26 cellular contexts compared by ENCODE assay signal in genomic region chr1:221223281-221223680, GRCh38.
DNase-seq lines count a peak whose midpoint lies in the region; ATAC-seq, FAIRE-seq and TF ChIP-seq lines count a peak whose summit lies in the region.
"Had no signal": no experiment of that assay in that cellular context is flagged by ENCODE, and none has a peak within 500 bp of the region (broad histone marks: within the 10 kb centered on the region; RNA-seq: fewer than 3 reads in every experiment).

No MANE protein-coding gene starts in this region.

- no peak overlapping the region for H3K27ac ChIP-seq in HepG2 (ENCODE audit: extremely low read length, insufficient read depth, low read length)
- H3K27ac ChIP-seq in right lobe of liver, result no peak overlapping the region
- H3K27ac ChIP-seq: 22Rv1; BLaER1 treated with 17β-estradiol and CSF1 and Interleukin-3, amounts not matched to agents 10 nM and 100 nM; GM23248 had no signal

- in situ Hi-C loops in HepG2 (cut with HindIII; ENCODE audit: extremely low pct_ligation_motif_present, low pct_unique_long_range_greater_than_20kb), result no loop called here

- no peak for TF ChIP-seq POLR2A in HepG2 (IDR thresholded peaks at IDR 0.05; ENCODE audit: insufficient read depth in 1 of 2, low read depth in 2 of 2, low read length in 2 of 2)
- no peak for TF ChIP-seq POLR2A in right lobe of liver (IDR thresholded peaks at IDR 0.05)

- H3K36me3 ChIP-seq in HepG2 (replicated peaks in 1 of 2; ENCODE audit: control insufficient read depth in 1 of 2, insufficient read depth in 2 of 2, low read length in 2 of 2) (no peaks in the 10 kb centered on the region), right lobe of liver (no peaks in the 10 kb centered on the region)
- H3K36me3 ChIP-seq: BE2C; BLaER1 treated with 17β-estradiol and CSF1 and Interleukin-3, amounts not matched to agents 10 nM and 100 nM had no signal

- H3K4me1 Mint-ChIP-seq in WTC11, result peaks cover 7% of the 10 kb centered on the region
- no peaks in the 10 kb centered on the region for H3K4me1 Mint-ChIP-seq in immature natural killer cell
- H3K4me1 Mint-ChIP-seq: CD14-positive monocyte; CD8-positive, alpha-beta memory T cell had no signal

- no peak for TF ChIP-seq RAD21 in HepG2 (CRISPR knock-in tag; IDR thresholded peaks at IDR 0.05)

- 0% methylated on average over 2 of the region's 2 CpGs for WGBS in HepG2 (ENCODE audit: low lambda C conversion rate)
- 60% methylated on average over 2 of the region's 2 CpGs for WGBS in right lobe of liver (ENCODE audit: insufficient coverage, low coverage, low lambda C conversion rate, missing lambda C conversion rate)

- H3K9ac ChIP-seq in HepG2 (ENCODE audit: insufficient read depth, low read depth, low read length), result no peak overlapping the region
- H3K9ac ChIP-seq: BLaER1 treated with 17β-estradiol and CSF1 and Interleukin-3, amounts not matched to agents 10 nM and 100 nM; GM23248 had no signal

- H3K9me3 ChIP-seq in HepG2 (ENCODE audit: low read length), result peaks cover 5% of the 10 kb centered on the region
- peaks cover 0 to 9% (median 6%) of the 10 kb centered on the region in 4 donors for H3K9me3 ChIP-seq in right lobe of liver
- H3K9me3 ChIP-seq: BE2C had no signal

- no peak overlapping the region for H2AFZ ChIP-seq in HepG2 (ENCODE audit: low read length)
- H2AFZ ChIP-seq: GM23248 had no signal

- H3K27ac Mint-ChIP-seq in WTC11, result no peak overlapping the region
- no peak overlapping the region for H3K27ac Mint-ChIP-seq in immature natural killer cell
- H3K27ac Mint-ChIP-seq: CD14-positive monocyte; CD4-positive, alpha-beta T cell; CD8-positive, alpha-beta memory T cell; HFFc6 had no signal

- H4K20me1 ChIP-seq in HepG2 (ENCODE audit: insufficient read depth, low read length), result no peaks in the 10 kb centered on the region
- H4K20me1 ChIP-seq: BLaER1 treated with 17β-estradiol and CSF1 and Interleukin-3, amounts not matched to agents 10 nM and 100 nM had no signal

- CTCF ChIA-PET in HepG2 (lab: Yijun Ruan, JAX; ENCODE audit: low intra/inter-chr PET ratio, low total read pairs) (no interaction called here), WTC11 (lab: Charles Lee) (no interaction called here)

- ATAC-seq in HepG2, result no peak
- no peak for ATAC-seq in right lobe of liver
- no peak for ATAC-seq in WTC11
- no peak for ATAC-seq in HG03159 (IDR thresholded peaks at IDR 0.05; ENCODE audit: unreplicated experiment)

- FAIRE-seq in HepG2 (lab: Jason Lieb, UNC), result no peak
- FAIRE-seq: A204.1, G401.6, GM12892, GM19239, H1 had no signal

- DNase-seq in DMS53 (lab: John Stamatoyannopoulos, UW), result peak; percentile 11
- no peak for DNase-seq in DMS53 treated with DMSO at 0.1 percent for 48 hours (lab: John Stamatoyannopoulos, UW; ENCODE audit: unreplicated experiment)
- DNase-seq in HepG2 (ENCODE audit: low spot score), result no peak
- DNase-seq in right lobe of liver, result no peak
- no peak for DNase-seq in WTC11 (ENCODE audit: low spot score)
- DNase-seq in immature natural killer cell, result no peak
- DNase-seq: ACHN; AML-193; BE2C; CD4-positive, alpha-beta T cell; CD8-positive, alpha-beta memory T cell; DMS 273 treated with DMSO at 0.1 percent for 48 hours; DND-41; GM23248; H7; HCEC 1CT; HFFc6 had no signal

- no peaks in the 10 kb centered on the region for H3K79me2 ChIP-seq in HepG2 (ENCODE audit: insufficient read depth, low read length)

- peaks cover 25% of the 10 kb centered on the region for H3K27me3 Mint-ChIP-seq in WTC11 (ENCODE audit: low read depth)
- peaks cover 0 to 4% (median 0%) of the 10 kb centered on the region in 3 donors for H3K27me3 Mint-ChIP-seq in immature natural killer cell (ENCODE audit: low read depth in 3 of 3)
- H3K27me3 Mint-ChIP-seq: CD8-positive, alpha-beta memory T cell had no signal

- no TSS peak for BruUV-seq in HepG2 (replicated peaks; lab: Mats Ljungman, UMichigan)

- TF ChIP-seq CTCF in HepG2 (CRISPR knock-in tag; IDR thresholded peaks at IDR 0.05) (no peak), right lobe of liver (IDR thresholded peaks at IDR 0.05) (no peak), WTC11 (IDR thresholded peaks at IDR 0.05) (no peak)

- H3K4me1 ChIP-seq in HepG2 (ENCODE audit: insufficient read depth, low read length) (no peaks in the 10 kb centered on the region), right lobe of liver (no peaks in the 10 kb centered on the region)
- H3K4me1 ChIP-seq: BE2C; BLaER1 treated with 17β-estradiol and CSF1 and Interleukin-3, amounts not matched to agents 10 nM and 100 nM had no signal

- H3K9me3 Mint-ChIP-seq in WTC11 (peaks cover 35% of the 10 kb centered on the region), immature natural killer cell (peaks cover 0 to 26% (median 4%) of the 10 kb centered on the region in 6 donors)

- POLR2A ChIA-PET in HepG2 (lab: Yijun Ruan, JAX), result no interaction called here
- POLR2A ChIA-PET in WTC11 (lab: Charles Lee), result no interaction called here

- H3K27me3 ChIP-seq in HepG2 (ENCODE audit: control insufficient read depth in 1 of 2, insufficient read depth in 2 of 2, low read length in 2 of 2) (no peaks in the 10 kb centered on the region; a peak in 1 of 5 replicates), right lobe of liver (no peaks in the 10 kb centered on the region)
- H3K27me3 ChIP-seq: BE2C; BLaER1 treated with 17β-estradiol and CSF1 and Interleukin-3, amounts not matched to agents 10 nM and 100 nM had no signal

- no peak for TF ChIP-seq EP300 in HepG2 (IDR thresholded peaks at IDR 0.05; ENCODE audit: low read depth in 2 of 2, low read length in 2 of 2)
- TF ChIP-seq EP300 in HepG2 (CRISPR knock-in tag; IDR thresholded peaks at IDR 0.05; ENCODE audit: borderline replicate concordance), result no peak

- no peak overlapping the region for H3K4me2 ChIP-seq in HepG2 (ENCODE audit: low read depth, low read length)
- H3K4me2 ChIP-seq: BLaER1 treated with 17β-estradiol and CSF1 and Interleukin-3, amounts not matched to agents 10 nM and 100 nM had no signal

- H3K4me3 ChIP-seq in HepG2 (replicated peaks in 1 of 3; ENCODE audit: insufficient read depth in 1 of 3, low read depth in 2 of 3, low read length in 3 of 3) (no peak overlapping the region), right lobe of liver (no peak overlapping the region)
- H3K4me3 ChIP-seq: BLaER1 treated with 17β-estradiol and CSF1 and Interleukin-3, amounts not matched to agents 10 nM and 100 nM; GM23248 had no signal

- H3K4me3 Mint-ChIP-seq in WTC11 (no peak overlapping the region), immature natural killer cell (no peak overlapping the region)
- H3K4me3 Mint-ChIP-seq: CD14-positive monocyte; CD4-positive, alpha-beta T cell; CD8-positive, alpha-beta memory T cell; HFFc6 had no signal

- intact Hi-C loops in HepG2 (cut with micrococcal nuclease; ENCODE audit: unreplicated experiment), result no loop called here
- intact Hi-C loops in right lobe of liver (cut with DNase I), result no loop called here

- H3K36me3 Mint-ChIP-seq in WTC11 (peaks cover 14% of the 10 kb centered on the region), immature natural killer cell (no peaks in the 10 kb centered on the region)
- H3K36me3 Mint-ChIP-seq: CD8-positive, alpha-beta memory T cell had no signal

TF ChIP-seq in HepG2, 621 proteins besides CTCF, POLR2A, EP300 and RAD21:
- TF ChIP-seq ZNF317 (CRISPR knock-in tag; IDR thresholded peaks at IDR 0.05) (peak; percentile 95), ZNF326 (CRISPR knock-in tag; IDR thresholded peaks at IDR 0.05; ENCODE audit: borderline replicate concordance) (no peak)
TF ChIP-seq in HepG2: peak in this region for 1.

TF ChIP-seq in WTC11, 78 proteins besides CTCF, POLR2A, EP300 and RAD21:
- TF ChIP-seq ZNF263 (CRISPR knock-in tag; IDR thresholded peaks at IDR 0.05; ENCODE audit: low read depth) (no peak), ZNF317 (CRISPR knock-in tag; IDR thresholded peaks at IDR 0.05; ENCODE audit: borderline replicate concordance, low read depth) (peak; percentile 89)
